ENCODE assay signal across 9 cellular contexts in the genomic region with DNA sequence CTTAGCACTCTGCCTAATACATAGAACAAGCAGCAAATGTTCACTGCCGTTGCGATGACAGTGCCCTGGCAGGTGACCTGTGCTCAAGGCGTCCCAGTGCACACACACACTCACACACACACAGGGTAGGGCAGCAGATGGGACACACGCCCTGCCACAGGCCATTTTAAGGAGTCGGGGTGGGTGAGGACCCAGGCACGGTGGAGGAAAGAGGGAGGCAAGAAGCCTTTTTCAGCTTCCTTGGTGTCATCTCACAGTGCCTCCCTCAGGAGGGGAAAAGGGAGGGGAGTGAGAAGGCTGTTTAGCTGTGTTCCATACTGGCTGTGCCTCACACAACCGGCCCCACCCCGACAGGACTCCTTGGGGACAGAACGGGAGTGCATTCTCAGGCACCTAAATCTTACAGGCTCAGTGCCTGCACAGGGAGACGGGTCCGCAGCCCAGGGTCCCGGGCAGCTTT. TPM values are rescaled to one million over a fixed set of nuclear protein-coding genes. Genes with fewer than 3 reads are reported as not detected.
DNase-seq lines count a peak whose midpoint lies in the region; TF ChIP-seq lines count a peak whose summit lies in the region.
"Had no signal": no experiment of that assay in that cellular context is flagged by ENCODE, and none has a peak within 500 bp of the region (broad histone marks: within the 10 kb centered on the region; RNA-seq: fewer than 3 reads in every experiment).

No MANE protein-coding gene starts in this region.

- H3K36me3 ChIP-seq in ACC112 (ENCODE audit: insufficient read depth, low read length) (no peaks in the 10 kb centered on the region), NT2/D1 (ENCODE audit: insufficient read depth, insufficient read length, low read length) (no peaks in the 10 kb centered on the region), MM.1S (replicated peaks; ENCODE audit: insufficient read depth, low read length) (no peaks in the 10 kb centered on the region)

- DNase-seq in NT2/D1 (ENCODE audit: low read depth, low spot score) (no peak), epithelial cell of esophagus (ENCODE audit: low read depth) (no peak), neural crest cell (ENCODE audit: low read depth, low spot score) (no peak), SHP77 (lab: John Stamatoyannopoulos, UW) (no peak), iPS-NIHi7 (ENCODE audit: extremely low spot score) (no peak), putamen (ENCODE audit: low spot score) (no peak), MM.1S (no peak)

- no peaks in the 10 kb centered on the region for H3F3A ChIP-seq in MM.1S (ENCODE audit: insufficient read depth, low read length)

- no peaks in the 10 kb centered on the region for H3K9me3 ChIP-seq in NT2/D1 (ENCODE audit: insufficient read depth, low read length)
- H3K9me3 ChIP-seq in MM.1S (replicated peaks; ENCODE audit: insufficient read depth, low read length), result no peaks in the 10 kb centered on the region
- H3K9me3 ChIP-seq: testis had no signal

- H3K4me3 ChIP-seq in ACC112 (ENCODE audit: low read depth, low read length) (peak overlapping the region; percentile 82), NT2/D1 (ENCODE audit: insufficient read length, low read depth) (peak overlapping the region; percentile 57), epithelial cell of esophagus (ENCODE audit: low read length) (peak overlapping the region; percentile 66), MM.1S (ENCODE audit: low read length) (no peak overlapping the region)

- H3K27ac Mint-ChIP-seq in neural crest cell (ENCODE audit: unreplicated experiment), result no peak overlapping the region

- H3K27me3 ChIP-seq in ACC112 (ENCODE audit: insufficient read depth, low read length) (peaks cover 20% of the 10 kb centered on the region), NT2/D1 (ENCODE audit: insufficient read depth, insufficient read length) (peaks cover 45% of the 10 kb centered on the region), MM.1S (replicated peaks; ENCODE audit: insufficient read depth, low read length) (peaks cover 51% of the 10 kb centered on the region)
- H3K27me3 ChIP-seq: testis had no signal

- peak overlapping the region; percentile 87 for H3K4me3 Mint-ChIP-seq in neural crest cell

- no peaks in the 10 kb centered on the region for H3K9me3 Mint-ChIP-seq in neural crest cell

- H3K4me2 ChIP-seq in MM.1S (ENCODE audit: low read depth, low read length), result no peak overlapping the region

- no peak overlapping the region for H3K27ac ChIP-seq in ACC112 (ENCODE audit: low read depth, low read length)
- no peak overlapping the region for H3K27ac ChIP-seq in MM.1S (ENCODE audit: low read length)
- H3K27ac ChIP-seq: testis had no signal

- peaks cover 15% of the 10 kb centered on the region for H3K4me1 Mint-ChIP-seq in neural crest cell

- H3K27me3 Mint-ChIP-seq in neural crest cell (ENCODE audit: low read depth), result peaks cover 62% of the 10 kb centered on the region

- no peaks in the 10 kb centered on the region for H4K20me1 ChIP-seq in MM.1S (ENCODE audit: insufficient read depth, low read length)

- H2AFZ ChIP-seq in ACC112 (ENCODE audit: low read length, unreplicated experiment), result no peak overlapping the region
- H2AFZ ChIP-seq in MM.1S (ENCODE audit: low read length), result no peak overlapping the region

- no peaks in the 10 kb centered on the region for H3K36me3 Mint-ChIP-seq in neural crest cell (ENCODE audit: low read depth)

- H3K79me2 ChIP-seq in ACC112 (ENCODE audit: control insufficient read depth, insufficient read depth, low read length, unreplicated experiment), result no peaks in the 10 kb centered on the region
- H3K79me2 ChIP-seq in MM.1S (ENCODE audit: low read length), result no peaks in the 10 kb centered on the region

- H3K9ac ChIP-seq in NT2/D1 (ENCODE audit: insufficient read length, low read depth) (peak overlapping the region; percentile 61), MM.1S (ENCODE audit: low read length) (no peak overlapping the region)

- H3K4me1 ChIP-seq in ACC112 (ENCODE audit: control insufficient read depth, insufficient read depth, low read length, unreplicated experiment) (peaks cover 12% of the 10 kb centered on the region), NT2/D1 (ENCODE audit: insufficient read depth, insufficient read length) (peaks cover 13% of the 10 kb centered on the region), MM.1S (ENCODE audit: low read length) (no peaks in the 10 kb centered on the region)

- TF ChIP-seq CTCF in epithelial cell of esophagus (IDR thresholded peaks at IDR 0.05; ENCODE audit: insufficient read depth, low read depth, low read length, missing control alignments), result no peak
- no peak for TF ChIP-seq CTCF in neural crest cell (conservative IDR thresholded peaks at IDR 0.05)
- no peak for TF ChIP-seq CTCF in MM.1S (IDR thresholded peaks at IDR 0.05; ENCODE audit: low read length)

- no peaks in the 10 kb centered on the region for H3K9me2 ChIP-seq in MM.1S (replicated peaks; ENCODE audit: insufficient read depth, low read length)

RNA-seq across cellular contexts. Expression of a gene that starts 1.5 kb away (rescaled TPM):
- 1.3 and 1.4 TPM in 2 replicates for total RNA-seq in neural crest cell
